ENCODE assay signal across 10 cellular contexts in the genomic region with DNA sequence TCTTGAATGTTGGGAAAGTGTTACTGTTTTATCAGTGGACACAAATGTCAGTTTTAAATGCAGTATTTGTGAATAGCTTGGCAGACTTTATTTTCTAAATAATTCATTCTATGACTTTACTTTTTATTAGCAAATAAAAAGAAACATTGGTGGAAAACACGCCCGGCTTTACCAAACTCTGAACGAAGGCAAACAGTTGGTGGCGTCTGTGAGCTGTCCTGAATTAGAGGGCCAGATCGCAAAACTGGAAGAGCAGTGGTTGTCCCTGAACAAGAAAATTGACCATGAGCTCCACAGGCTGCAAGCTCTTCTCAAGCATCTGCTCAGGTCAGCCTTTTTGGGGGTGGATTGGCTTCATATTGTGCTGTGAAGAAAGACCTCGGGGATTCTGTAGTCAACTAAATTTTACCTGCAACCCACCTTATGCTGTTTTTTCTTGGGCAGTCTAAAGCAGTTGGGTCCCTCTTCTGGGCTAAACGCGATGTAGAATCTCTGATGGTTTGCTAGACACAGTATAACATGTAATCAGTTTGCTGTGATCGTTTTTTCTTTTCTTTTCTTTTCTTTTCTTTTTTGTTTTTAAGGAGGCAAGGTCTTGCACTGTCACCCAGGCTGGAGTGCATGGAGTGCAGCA.
A peak's percentile ranks its signal among the peaks of the same experiment; 100 is the strongest.
DNase-seq lines count a peak whose midpoint lies in the region; ATAC-seq and TF ChIP-seq lines count a peak whose summit lies in the region.
"Had no signal": no experiment of that assay in that cellular context is flagged by ENCODE, and none has a peak within 500 bp of the region (broad histone marks: within the 10 kb centered on the region; RNA-seq: fewer than 3 reads in every experiment).

No MANE protein-coding gene starts in this region.

- ATAC-seq in activated naive CD8-positive, alpha-beta T cell treated with anti-CD3 and anti-CD28 coated beads, Interleukin-2, amount 50 U/mL, for 24 hours = no peak

- H3K4me1 Mint-ChIP-seq in activated naive CD8-positive, alpha-beta T cell treated with anti-CD3 and anti-CD28 coated beads, Interleukin-2, amount 50 U/mL, for 24 hours = no peaks in the 10 kb centered on the region
- H3K4me1 Mint-ChIP-seq in activated naive CD8-positive, alpha-beta T cell treated with anti-CD3 and anti-CD28 coated beads for 36 hours = no peaks in the 10 kb centered on the region

- H3K4me3 ChIP-seq in NB4 (ENCODE audit: low read depth, low read length) = no peak overlapping the region

- TF ChIP-seq CTCF in NB4 (IDR thresholded peaks at IDR 0.05; ENCODE audit: low read depth, low read length) = no peak

- peak; percentile 4 for DNase-seq in activated naive CD8-positive, alpha-beta T cell treated with anti-CD3 and anti-CD28 coated beads, Interleukin-2, amount 50 U/mL, for 24 hours
- no peak for DNase-seq in activated naive CD8-positive, alpha-beta T cell treated with anti-CD3 and anti-CD28 coated beads for 36 hours
- DNase-seq in NB4 (ENCODE audit: low read depth) (peak; percentile 26), dermis blood vessel endothelial cell (peak; percentile 56), pons (ENCODE audit: low spot score) (peak; percentile 9), NCI-H2227 (lab: John Stamatoyannopoulos, UW; ENCODE audit: unreplicated experiment) (no peak), NCI-H2081 treated with DMSO at 0.1 percent for 48 hours (lab: John Stamatoyannopoulos, UW) (no peak), Ammon's horn (ENCODE audit: low spot score) (no peak)
- DNase-seq: CD4-positive, alpha-beta T cell; occipital lobe had no signal

- no peaks in the 10 kb centered on the region for H3K9me3 Mint-ChIP-seq in activated naive CD8-positive, alpha-beta T cell treated with anti-CD3 and anti-CD28 coated beads, Interleukin-2, amount 50 U/mL, for 24 hours
- H3K9me3 Mint-ChIP-seq in activated naive CD8-positive, alpha-beta T cell treated with anti-CD3 and anti-CD28 coated beads for 36 hours = no peaks in the 10 kb centered on the region
- H3K9me3 Mint-ChIP-seq: CD4-positive, alpha-beta T cell had no signal

- no peak overlapping the region for H3K4me3 Mint-ChIP-seq in activated naive CD8-positive, alpha-beta T cell treated with anti-CD3 and anti-CD28 coated beads, Interleukin-2, amount 50 U/mL, for 24 hours
- H3K4me3 Mint-ChIP-seq in activated naive CD8-positive, alpha-beta T cell treated with anti-CD3 and anti-CD28 coated beads for 36 hours = no peak overlapping the region
- H3K4me3 Mint-ChIP-seq: CD4-positive, alpha-beta T cell had no signal

- H3K27ac Mint-ChIP-seq in activated naive CD8-positive, alpha-beta T cell treated with anti-CD3 and anti-CD28 coated beads, Interleukin-2, amount 50 U/mL, for 24 hours = no peak overlapping the region
- no peak overlapping the region for H3K27ac Mint-ChIP-seq in activated naive CD8-positive, alpha-beta T cell treated with anti-CD3 and anti-CD28 coated beads for 36 hours
- H3K27ac Mint-ChIP-seq: CD4-positive, alpha-beta T cell had no signal

- H3K36me3 Mint-ChIP-seq in activated naive CD8-positive, alpha-beta T cell treated with anti-CD3 and anti-CD28 coated beads, Interleukin-2, amount 50 U/mL, for 24 hours (ENCODE audit: low read depth) = peaks cover 4% of the 10 kb centered on the region
- peaks cover 9% of the 10 kb centered on the region for H3K36me3 Mint-ChIP-seq in activated naive CD8-positive, alpha-beta T cell treated with anti-CD3 and anti-CD28 coated beads for 36 hours

- H3K27me3 Mint-ChIP-seq in activated naive CD8-positive, alpha-beta T cell treated with anti-CD3 and anti-CD28 coated beads, Interleukin-2, amount 50 U/mL, for 24 hours = no peaks in the 10 kb centered on the region
- no peaks in the 10 kb centered on the region for H3K27me3 Mint-ChIP-seq in activated naive CD8-positive, alpha-beta T cell treated with anti-CD3 and anti-CD28 coated beads for 36 hours
- H3K27me3 Mint-ChIP-seq: CD4-positive, alpha-beta T cell had no signal

- no peak for TF ChIP-seq POLR2A in NB4 (IDR thresholded peaks at IDR 0.05; ENCODE audit: extremely low read depth, insufficient read length)

Comparison
In these comparisons a context has a peak if more than half of its experiments do, and no peak if none do; other contexts are left out.
1. DNase-seq: peak in activated naive CD8-positive, alpha-beta T cell treated with anti-CD3 and anti-CD28 coated beads, Interleukin-2, amount 50 U/mL, for 24 hours (single experiment), NB4 (single experiment), dermis blood vessel endothelial cell (single experiment) and pons (single experiment); none in activated naive CD8-positive, alpha-beta T cell treated with anti-CD3 and anti-CD28 coated beads for 36 hours (single experiment), NCI-H2227 (single experiment), NCI-H2081 treated with DMSO at 0.1 percent for 48 hours (single experiment) and Ammon's horn (single experiment).